8 cellular contexts compared by ENCODE assay signal in the genomic region with DNA sequence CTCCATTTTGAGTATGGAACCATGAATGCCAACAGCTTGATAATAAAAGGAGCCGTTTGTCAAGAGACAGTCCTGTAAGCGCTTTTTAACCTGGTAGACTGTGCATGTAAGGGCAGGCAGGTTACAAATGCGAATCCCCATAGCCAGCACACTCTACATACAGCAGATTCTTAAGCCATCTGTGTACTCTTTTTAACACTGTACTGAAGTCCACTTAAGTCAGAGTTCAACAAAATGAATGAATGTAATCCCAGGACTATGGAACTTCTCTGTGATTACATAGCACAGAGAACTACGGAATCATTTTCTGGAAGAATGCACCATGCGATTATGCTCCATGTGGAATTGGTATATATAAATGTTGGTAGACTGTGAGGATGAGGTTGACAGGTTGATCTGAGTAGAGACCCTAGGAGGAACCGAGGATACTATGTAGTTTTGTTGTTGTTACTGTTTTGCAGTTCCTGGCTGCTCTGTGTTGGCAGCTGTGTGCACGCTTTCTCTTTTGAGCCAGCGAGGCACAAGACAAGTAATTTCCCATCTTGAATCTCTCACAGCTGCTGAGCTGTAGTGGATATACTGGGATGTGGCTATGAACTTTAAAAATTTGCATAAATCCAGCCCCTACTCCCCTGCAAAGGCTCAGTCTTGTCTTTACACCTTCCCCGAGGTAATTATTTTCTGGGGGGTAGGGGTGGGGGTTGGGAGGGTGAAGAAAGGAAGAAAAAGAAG. TPM values are rescaled to one million over a fixed set of nuclear protein-coding genes. Genes with fewer than 3 reads are reported as not detected.
DNase-seq lines count a peak whose midpoint lies in the region; ATAC-seq and TF ChIP-seq lines count a peak whose summit lies in the region.

No MANE protein-coding gene starts in this region.

- H3K4me3 Mint-ChIP-seq in activated CD8-positive, alpha-beta T cell treated with anti-CD3 and anti-CD28 coated beads for 36 hours: peak overlapping the region; percentile 88

- no peaks in the 10 kb centered on the region for H3K9me3 Mint-ChIP-seq in activated CD8-positive, alpha-beta T cell treated with anti-CD3 and anti-CD28 coated beads for 36 hours

- no peaks in the 10 kb centered on the region for H3K27me3 Mint-ChIP-seq in activated CD8-positive, alpha-beta T cell treated with anti-CD3 and anti-CD28 coated beads for 36 hours

- no peaks in the 10 kb centered on the region for H3K9me3 ChIP-seq in gastrocnemius medialis

- DNase-seq in DMS53 (lab: John Stamatoyannopoulos, UW) (peak; percentile 82), left ventricle myocardium superior (peak; percentile 38), gastrocnemius medialis (no peak), mesenteric fat pad (ENCODE audit: low spot score) (no peak), A172 (ENCODE audit: low spot score) (no peak)
- DNase-seq in activated CD8-positive, alpha-beta T cell treated with anti-CD3 and anti-CD28 coated beads for 36 hours: no peak

- H3K36me3 ChIP-seq in gastrocnemius medialis: no peaks in the 10 kb centered on the region

- H3K36me3 Mint-ChIP-seq in activated CD8-positive, alpha-beta T cell treated with anti-CD3 and anti-CD28 coated beads for 36 hours (ENCODE audit: low read depth): peaks cover 28% of the 10 kb centered on the region

- TF ChIP-seq CTCF in activated CD8-positive, alpha-beta T cell treated with anti-CD3 and anti-CD28 coated beads for 36 hours (IDR thresholded peaks at IDR 0.05): no peak
- no peak for TF ChIP-seq CTCF in gastrocnemius medialis (IDR thresholded peaks at IDR 0.05 in 4 of 5, conservative IDR thresholded peaks at IDR 0.05 in 1 of 5)

- H3K27ac ChIP-seq in gastrocnemius medialis: peak overlapping the region; percentile 66 to 84 (median 78)

- H3K4me1 ChIP-seq in gastrocnemius medialis: peaks cover 8 to 19% of the 10 kb centered on the region in 2 donors

- ATAC-seq in GM19397 (IDR thresholded peaks at IDR 0.05; ENCODE audit: unreplicated experiment): peak; percentile 25
- peak; percentile 45 for ATAC-seq in HG03432 (IDR thresholded peaks at IDR 0.05; ENCODE audit: unreplicated experiment)
- ATAC-seq in activated CD8-positive, alpha-beta T cell treated with anti-CD3 and anti-CD28 coated beads for 36 hours: peak; percentile 35
- peak; percentile 67 for ATAC-seq in left ventricle myocardium superior
- ATAC-seq in gastrocnemius medialis: peak; percentile 34 to 62

- peak overlapping the region; percentile 61 to 77 (median 73) for H3K4me3 ChIP-seq in gastrocnemius medialis

- CTCF ChIA-PET in activated CD8-positive, alpha-beta T cell treated with anti-CD3 and anti-CD28 coated beads for 36 hours (lab: Charles Lee): interaction anchor here (0.7 to 5.6 kb wide), 27 partner anchors 9 to 373 kb away, joined by 3 to 31 read pairs (median 4); partner anchors contain the start of gene LRRC8D

- peak overlapping the region; percentile 95 for H3K27ac Mint-ChIP-seq in activated CD8-positive, alpha-beta T cell treated with anti-CD3 and anti-CD28 coated beads for 36 hours

- intact Hi-C loops in activated CD8-positive, alpha-beta T cell treated with anti-CD3 and anti-CD28 coated beads for 36 hours (cut with micrococcal nuclease): loop anchor here (10.0 kb wide), 2 partner anchors 58 to 148 kb away; no protein-coding TSS in a partner anchor
- intact Hi-C loops in left ventricle myocardium superior (cut with micrococcal nuclease) (no loop called here), gastrocnemius medialis (cut with DNase I; ENCODE audit: low total_unique reads) (loop anchor here (1.0 to 5.0 kb wide), 4 partner anchors 38 to 145 kb away; no protein-coding TSS in a partner anchor)

- TF ChIP-seq POLR2A in gastrocnemius medialis (IDR thresholded peaks at IDR 0.05): no peak

- in situ Hi-C loops in gastrocnemius medialis (cut with MboI; ENCODE audit: low sequenced_read_pairs in 4 of 4): loop anchor here in 1 of 4 donors (5.0 kb wide), 1 partner anchor 35 kb away; no protein-coding TSS in a partner anchor

- POLR2A ChIA-PET in activated CD8-positive, alpha-beta T cell treated with anti-CD3 and anti-CD28 coated beads for 36 hours (lab: Charles Lee): interaction anchor here (0.6 to 2.2 kb wide), 20 partner anchors 9 to 212 kb away, joined by 3 to 21 read pairs (median 5); partner anchors contain the start of genes LRRC8C and LRRC8D

- H3K27me3 ChIP-seq in gastrocnemius medialis: no peaks in the 10 kb centered on the region

- peaks cover 46% of the 10 kb centered on the region for H3K4me1 Mint-ChIP-seq in activated CD8-positive, alpha-beta T cell treated with anti-CD3 and anti-CD28 coated beads for 36 hours (ENCODE audit: low read depth)

RNA-seq across cellular contexts. Expression of gene LRRC8D, which starts 21.9 kb away (rescaled TPM):
- 10 to 100 TPM; 26.3 to 27.5 TPM for total RNA-seq in activated CD8-positive, alpha-beta T cell treated with anti-CD3 and anti-CD28 coated beads for 36 hours
- total RNA-seq in left ventricle myocardium superior: 6.8 TPM
- total RNA-seq in gastrocnemius medialis: 10 to 100 TPM in 2 of 4 donors, 1 to 10 TPM in 2; 3.0 to 15.0 (median 9.2) TPM
- total RNA-seq in mesenteric fat pad: 8.6 TPM
- 9.8 and 17.5 TPM in 2 replicates for total RNA-seq in A172 (2014; rRNA removed; shearing (Covaris generic))

Comparison
In these comparisons a context has a peak if more than half of its experiments do, and no peak if none do; other contexts are left out.
1. DNase-seq: peak in DMS53 (single experiment) and left ventricle myocardium superior (single experiment); none in activated CD8-positive, alpha-beta T cell treated with anti-CD3 and anti-CD28 coated beads for 36 hours (single experiment), gastrocnemius medialis (0 of 2), mesenteric fat pad (single experiment) and A172 (single experiment).
2. Peak in every context shown above with its lines, with median percentiles within 50 percentile points of each other: ATAC-seq.